Comparison of ENCODE assay signal across 8 cellular contexts in the genomic region with DNA sequence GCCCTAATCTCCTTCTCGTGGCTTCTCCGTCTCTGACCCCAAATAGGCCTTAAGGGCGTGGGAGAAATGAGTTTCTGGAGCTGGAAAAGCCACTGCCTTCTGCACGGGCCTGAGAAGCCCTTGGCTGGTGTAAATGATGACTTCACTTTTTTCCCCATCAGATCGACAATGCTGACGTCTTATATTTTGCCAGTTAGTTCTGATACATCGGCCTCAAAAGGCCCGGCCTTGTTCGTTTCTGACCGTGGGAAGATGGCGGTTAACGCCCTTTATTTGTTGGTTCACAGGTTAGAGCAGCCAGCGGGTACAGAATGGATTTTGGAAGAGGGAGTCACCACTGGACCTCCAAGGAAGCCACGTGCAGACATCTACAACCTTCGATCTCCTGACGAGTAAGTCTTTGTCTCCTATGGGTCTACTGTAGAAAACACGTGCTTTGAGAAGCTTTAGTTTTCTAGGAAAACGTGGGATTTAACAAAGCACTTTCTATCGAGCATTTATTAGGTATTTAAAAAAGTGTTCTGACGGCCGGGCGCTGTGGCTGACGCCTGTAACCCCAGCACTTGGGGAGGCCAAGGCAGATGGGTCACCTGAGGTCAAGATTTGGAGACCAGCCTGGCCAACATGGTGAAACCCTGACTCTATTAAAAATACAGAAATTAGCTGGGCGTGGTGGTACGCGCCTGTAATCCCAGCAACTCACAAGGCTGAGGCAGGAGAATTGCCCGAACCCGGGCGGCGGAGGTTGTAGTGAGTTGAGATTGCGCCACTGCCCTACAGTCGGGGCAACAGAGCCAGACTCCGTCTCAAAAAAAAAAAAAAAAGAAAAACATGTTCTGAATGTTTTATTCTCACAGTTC. TPM values are rescaled to one million over a fixed set of nuclear protein-coding genes. Genes with fewer than 3 reads are reported as not detected.
DNase-seq lines count a peak whose midpoint lies in the region; ATAC-seq, FAIRE-seq and TF ChIP-seq lines count a peak whose summit lies in the region.

No MANE protein-coding gene starts in this region.

- H3K4me3 ChIP-seq in bronchial epithelial cell (ENCODE audit: low read depth, low read length), result peak overlapping the region; percentile 87
- peak overlapping the region; percentile 74 for H3K4me3 ChIP-seq in lung
- H3K4me3 ChIP-seq in thoracic aorta, result peak overlapping the region; percentile 90

- FAIRE-seq in bronchial epithelial cell (lab: Jason Lieb, UNC) (no peak), frontal cortex (lab: Jason Lieb, UNC) (no peak)

- 12 to 16% methylated on average over 33 of the region's 33 CpGs for WGBS in lung, 2 donors

- POLR2A ChIA-PET in RWPE1 (lab: Yijun Ruan, JAX; ENCODE audit: low non-redundant PET), result interaction anchor here (0.6 to 1.3 kb wide), 6 partner anchors 8 to 354 kb away, joined by 3 to 9 read pairs (median 4); no protein-coding TSS in a partner anchor

- TF ChIP-seq CTCF in RWPE1 (conservative IDR thresholded peaks at IDR 0.05; ENCODE audit: low read depth) (no peak), bronchial epithelial cell (IDR thresholded peaks at IDR 0.05; ENCODE audit: insufficient read depth, low read length, severe bottlenecking) (no peak), lung (IDR thresholded peaks at IDR 0.05; ENCODE audit: control extremely low read depth, extremely low read depth) (no peak), thoracic aorta (IDR thresholded peaks at IDR 0.05) (no peak)

- H3K4me1 ChIP-seq in lung (ENCODE audit: control insufficient read depth in 2 of 2, insufficient read depth in 2 of 2, low read length in 2 of 2) (peaks cover 9 to 44% of the 10 kb centered on the region in 2 donors), thoracic aorta (ENCODE audit: control insufficient read depth in 1 of 2, low read depth in 2 of 2) (peaks cover 28 to 58% of the 10 kb centered on the region in 2 donors)

- no peaks in the 10 kb centered on the region for H3K27me3 ChIP-seq in bronchial epithelial cell (ENCODE audit: control insufficient read depth, insufficient read depth, low read length)
- H3K27me3 ChIP-seq in lung (ENCODE audit: control insufficient read depth, insufficient read depth), result no peaks in the 10 kb centered on the region
- H3K27me3 ChIP-seq in thoracic aorta (replicated peaks; ENCODE audit: insufficient read depth), result no peaks in the 10 kb centered on the region

- ATAC-seq in lung (ENCODE audit: insufficient read depth, low FRiP score) (no peak), thoracic aorta (ENCODE audit: insufficient number of reproducible peaks, low FRiP score, low read depth) (no peak)

- peaks cover 44% of the 10 kb centered on the region for H3K36me3 ChIP-seq in bronchial epithelial cell (ENCODE audit: control insufficient read depth, insufficient read depth, low read length)
- H3K36me3 ChIP-seq in lung (ENCODE audit: control insufficient read depth in 2 of 2, insufficient read depth in 2 of 2, low read length in 2 of 2), result peaks cover 29 to 41% of the 10 kb centered on the region in 2 donors
- H3K36me3 ChIP-seq in thoracic aorta, result peaks cover 38% of the 10 kb centered on the region

- DNase-seq in NCI-H1417 treated with DMSO at 0.1 percent for 48 hours (lab: John Stamatoyannopoulos, UW) (peak; percentile 70), NCI-H1417 (lab: John Stamatoyannopoulos, UW) (no peak), RWPE1 (ENCODE audit: low spot score) (no peak), bronchial epithelial cell (ENCODE audit: low read depth) (no peak), lung (ENCODE audit: low spot score) (peak; percentile 34), thoracic aorta (ENCODE audit: low spot score) (no peak), COLO829 (ENCODE audit: low spot score) (no peak), frontal cortex (ENCODE audit: low spot score in 2 of 2) (no peak)

- peaks cover 0 to 19% of the 10 kb centered on the region in 2 donors for H3K9me3 ChIP-seq in lung (ENCODE audit: control insufficient read depth in 2 of 2, insufficient read depth in 1 of 2, low read length in 1 of 2)
- peaks cover 9% of the 10 kb centered on the region for H3K9me3 ChIP-seq in thoracic aorta

- CTCF ChIA-PET in RWPE1 (lab: Yijun Ruan, JAX), result interaction anchor here (1.1 kb wide), 1 partner anchor 33 kb away, joined by 3 read pairs; no protein-coding TSS in a partner anchor

- H3K27ac ChIP-seq in RWPE1, result peak overlapping the region; percentile 95
- H3K27ac ChIP-seq in lung (ENCODE audit: low read depth in 1 of 2, low read length in 1 of 2), result peak overlapping the region; percentile 77 to 93
- peak overlapping the region; percentile 92 for H3K27ac ChIP-seq in thoracic aorta

RNA-seq across cellular contexts. Expression of a gene that starts 1.2 kb away (rescaled TPM):
- total RNA-seq in bronchial epithelial cell, result 12.4 and 18.3 TPM in 2 replicates
- total RNA-seq in lung, result 10 to 100 TPM; 25.8 to 33.9 TPM
- 10 to 100 TPM in 1 of 2 donors, 1 to 10 TPM in 1; 9.5 to 22.5 TPM for polyA plus RNA-seq in lung
- total RNA-seq in thoracic aorta, result 10 to 100 TPM; 65.3 to 74.7 TPM
- 13.0 TPM for total RNA-seq in frontal cortex

RNA-seq across cellular contexts. Expression of a gene that starts 59.8 kb away (rescaled TPM):
- total RNA-seq in bronchial epithelial cell, result 49.8 and 66.6 TPM in 2 replicates
- total RNA-seq in lung, result 10 to 100 TPM; 25.8 to 26.5 TPM
- polyA plus RNA-seq in lung, result 10 to 100 TPM; 24.9 to 30.0 TPM
- total RNA-seq in thoracic aorta, result 10 to 100 TPM; 35.3 to 35.9 TPM
- 19.6 TPM for total RNA-seq in frontal cortex

Comparison
In these comparisons a context has a peak if more than half of its experiments do, and no peak if none do; other contexts are left out.
1. DNase-seq: peak in NCI-H1417 treated with DMSO at 0.1 percent for 48 hours (single experiment) and lung (single experiment); none in NCI-H1417 (0 of 3), RWPE1 (single experiment), bronchial epithelial cell (single experiment), thoracic aorta (single experiment), COLO829 (single experiment) and frontal cortex (0 of 2).
2. Peak in every context shown above with its lines, with median percentiles within 50 percentile points of each other: H3K27ac ChIP-seq and H3K4me3 ChIP-seq.